20 cellular contexts compared by ENCODE assay signal in genomic region chr6:125101128-125101527, GRCh38. TPM values are rescaled to one million over a fixed set of nuclear protein-coding genes. Genes with fewer than 3 reads are reported as not detected.
DNase-seq lines count a peak whose midpoint lies in the region; ATAC-seq and TF ChIP-seq lines count a peak whose summit lies in the region.
"Had no signal": no experiment of that assay in that cellular context is flagged by ENCODE, and none has a peak within 500 bp of the region (broad histone marks: within the 10 kb centered on the region; RNA-seq: fewer than 3 reads in every experiment).

No MANE protein-coding gene starts in this region.

- no peak overlapping the region for H3K4me3 Mint-ChIP-seq in HFFc6
- peak overlapping the region; percentile 42 for H3K4me3 Mint-ChIP-seq in neural crest cell
- H3K4me3 Mint-ChIP-seq: central memory CD8-positive, alpha-beta T cell had no signal

- no peaks in the 10 kb centered on the region for H3K36me3 ChIP-seq in tibial artery
- H3K36me3 ChIP-seq: adrenal gland, BE2C had no signal

- H3K27me3 Mint-ChIP-seq in HFFc6 (ENCODE audit: insufficient read depth) (peaks cover 4% of the 10 kb centered on the region; the same call in 1 of the 2 replicates), neural crest cell (ENCODE audit: low read depth) (peaks cover 4% of the 10 kb centered on the region)

- H3K27ac Mint-ChIP-seq in HFFc6 (peak overlapping the region; percentile 95), neural crest cell (ENCODE audit: unreplicated experiment) (no peak overlapping the region)

- intact Hi-C loops in tibial artery (cut with DNase I; ENCODE audit: low total_unique reads) = no loop called here

- H3K4me3 ChIP-seq in coronary artery (no peak overlapping the region), tibial artery (no peak overlapping the region)
- H3K4me3 ChIP-seq: adrenal gland had no signal

- H3K36me3 Mint-ChIP-seq in HFFc6 (ENCODE audit: low read depth) = no peaks in the 10 kb centered on the region
- no peaks in the 10 kb centered on the region for H3K36me3 Mint-ChIP-seq in neural crest cell (ENCODE audit: low read depth)

- no peaks in the 10 kb centered on the region for H3K9me3 ChIP-seq in tibial artery
- H3K9me3 ChIP-seq: adrenal gland, BE2C had no signal

- H3K4me1 Mint-ChIP-seq in HFFc6 (ENCODE audit: low read depth) (peaks cover 86% of the 10 kb centered on the region), neural crest cell (peaks cover 36% of the 10 kb centered on the region)

- no peaks in the 10 kb centered on the region for H3K9me3 Mint-ChIP-seq in HFFc6
- no peaks in the 10 kb centered on the region for H3K9me3 Mint-ChIP-seq in neural crest cell
- H3K9me3 Mint-ChIP-seq: central memory CD8-positive, alpha-beta T cell had no signal

- TF ChIP-seq CTCF in HFFc6 (IDR thresholded peaks at IDR 0.05) (no peak), coronary artery (IDR thresholded peaks at IDR 0.05) (no peak), neural crest cell (conservative IDR thresholded peaks at IDR 0.05) (no peak), tibial artery (IDR thresholded peaks at IDR 0.05) (no peak)

- H3K27me3 ChIP-seq in tibial artery = no peaks in the 10 kb centered on the region
- H3K27me3 ChIP-seq: adrenal gland, BE2C had no signal

- no peak for ATAC-seq in HG03135 (IDR thresholded peaks at IDR 0.05; ENCODE audit: unreplicated experiment)
- ATAC-seq: left lobe of liver had no signal

- peaks cover 0 to 58% (median 18%) of the 10 kb centered on the region in 4 donors for H3K4me1 ChIP-seq in tibial artery
- H3K4me1 ChIP-seq: BE2C had no signal

- DNase-seq in HFFc6 (no peak), coronary artery (ENCODE audit: low spot score) (no peak), neural crest cell (ENCODE audit: low read depth, low spot score) (no peak), tibial artery (no peak), NCI-H526 (lab: John Stamatoyannopoulos, UW) (no peak), anterior cingulate cortex (lab: John Stamatoyannopoulos, UW) (no peak)
- DNase-seq: activated CD4-positive, alpha-beta T cell treated with anti-CD3 and anti-CD28 coated beads for 4 hours; adrenal gland; BE2C; effector memory CD4-positive, alpha-beta T cell; glutamatergic neuron; NCI-H1105; NCI-H2081; NCI-H524; stimulated activated CD4-positive, alpha-beta T cell treated with anti-CD3 and anti-CD28 coated beads, Interleukin-4, amount 100 ng/mL, for 4 hours had no signal

- peak overlapping the region; percentile 47 to 81 for H3K27ac ChIP-seq in coronary artery
- H3K27ac ChIP-seq in tibial artery = peak overlapping the region; percentile 73 to 79
- H3K27ac ChIP-seq: adrenal gland, KMS-11, RWPE1 had no signal

RNA-seq across cellular contexts. Expression of gene TPD52L1, which starts 52.4 kb away (rescaled TPM):
- total RNA-seq in HFFc6 (2021; fragmentation: NEBNext Ultra II Directional; extraction: Animal tissue kit (Norgen Biotek cat#: 25700)) = 10 to 100 TPM; 11.0 to 36.8 (median 11.7) TPM
- total RNA-seq in neural crest cell = 2.9 and 3.6 TPM in 2 replicates
